In genomic region chr20:62246872-62247652, GRCh38 we compare ENCODE assay signal across 24 cellular contexts. TPM values are rescaled to one million over a fixed set of nuclear protein-coding genes. Genes with fewer than 3 reads are reported as not detected.
DNase-seq lines count a peak whose midpoint lies in the region; ATAC-seq, FAIRE-seq and TF ChIP-seq lines count a peak whose summit lies in the region.
"Had no signal": no experiment of that assay in that cellular context is flagged by ENCODE, and none has a peak within 500 bp of the region (broad histone marks: within the 10 kb centered on the region; RNA-seq: fewer than 3 reads in every experiment).

No MANE protein-coding gene starts in this region.

- intact Hi-C loops in body of pancreas (cut with DNase I) = loop anchor here (10.0 kb wide), 1 partner anchor 48 kb away; no protein-coding TSS in a partner anchor

- peaks cover 5% of the 10 kb centered on the region for H3K36me3 Mint-ChIP-seq in stimulated activated effector memory CD8-positive, alpha-beta T cell treated with anti-CD3 and anti-CD28 coated beads, Interleukin-12 subunit alpha, Interleukin-12 subunit beta, amount 100 ng/mL, for 72 hours
- H3K36me3 Mint-ChIP-seq: activated CD8-positive, alpha-beta memory T cell treated with anti-CD3 and anti-CD28 coated beads, Interleukin-2, amount 10 ng/mL, durations not matched to agents 7 days and 5 days had no signal

- peaks cover 38% of the 10 kb centered on the region for H3K4me1 Mint-ChIP-seq in stimulated activated effector memory CD8-positive, alpha-beta T cell treated with anti-CD3 and anti-CD28 coated beads, Interleukin-12 subunit alpha, Interleukin-12 subunit beta, amount 100 ng/mL, for 72 hours

- WGBS in body of pancreas, 2 donors = 31% methylated on average over 10 to 22 of the region's 22 CpGs
- 58% methylated on average over 22 of the region's 22 CpGs for WGBS in liver
- 74 to 83% methylated on average over 21 to 22 of the region's 22 CpGs for WGBS in GM23248 (ENCODE audit: low coverage in 1 of 2, low lambda C conversion rate in 2 of 2, missing lambda C conversion rate in 2 of 2), 2 experiments

- peak; percentile 79 for FAIRE-seq in HTR-8/SVneo (lab: Jason Lieb, UNC)
- FAIRE-seq: islet of Langerhans had no signal

- H3K79me2 ChIP-seq in GM23248 (ENCODE audit: insufficient read depth) = peaks cover 99% of the 10 kb centered on the region

- DNase-seq in HTR-8/SVneo (ENCODE audit: insufficient read length, low spot score) = no peak
- peak; percentile 67 to 81 (median 78) for DNase-seq in body of pancreas
- DNase-seq in stimulated activated effector memory CD8-positive, alpha-beta T cell treated with anti-CD3 and anti-CD28 coated beads, Interleukin-12 subunit alpha, Interleukin-12 subunit beta, amount 100 ng/mL, for 72 hours (ENCODE audit: low spot score in 2 of 2) = no peak
- no peak for DNase-seq in NOMO-1 treated with dmso at 0.1 percent for 144 hours (lab: John Stamatoyannopoulos, UW; ENCODE audit: unreplicated experiment)
- DNase-seq in GM23248 = no peak
- no peak for DNase-seq in BE2C
- DNase-seq: activated CD8-positive, alpha-beta memory T cell treated with anti-CD3 and anti-CD28 coated beads, Interleukin-2, amount 10 ng/mL, durations not matched to agents 7 days and 5 days; activated gamma-delta T cell; aorta; DMS79 treated with DMSO at 0.1 percent for 48 hours; MG63; NCI-H2081 treated with DMSO at 0.1 percent for 48 hours; NCI-H748 treated with DMSO at 0.1 percent for 48 hours; Peyer's patch; posterior cingulate gyrus; SW 1271 had no signal

- TF ChIP-seq CTCF in body of pancreas (IDR thresholded peaks at IDR 0.05) = no peak
- no peak for TF ChIP-seq CTCF in liver (IDR thresholded peaks at IDR 0.05; ENCODE audit: low read depth, low read length, missing input control)
- no peak for TF ChIP-seq CTCF in BE2C (IDR thresholded peaks at IDR 0.05; ENCODE audit: low read depth, low read length)

- no peak overlapping the region for H3K9ac ChIP-seq in liver (ENCODE audit: low read depth in 1 of 2, low read length in 2 of 2)
- no peak overlapping the region for H3K9ac ChIP-seq in GM23248

- H3K9me3 ChIP-seq in body of pancreas (no peaks in the 10 kb centered on the region), liver (ENCODE audit: control insufficient read depth in 4 of 4, low read length in 3 of 4) (no peaks in the 10 kb centered on the region), GM23248 (ENCODE audit: low read depth) (no peaks in the 10 kb centered on the region), BE2C (no peaks in the 10 kb centered on the region)
- H3K9me3 ChIP-seq: MG63, Peyer's patch had no signal

- in situ Hi-C loops in GM23248 (cut with MboI) = no loop called here

- H3K27ac Mint-ChIP-seq in stimulated activated effector memory CD8-positive, alpha-beta T cell treated with anti-CD3 and anti-CD28 coated beads, Interleukin-12 subunit alpha, Interleukin-12 subunit beta, amount 100 ng/mL, for 72 hours = peak overlapping the region; percentile 43
- H3K27ac Mint-ChIP-seq: activated CD8-positive, alpha-beta memory T cell treated with anti-CD3 and anti-CD28 coated beads, Interleukin-2, amount 10 ng/mL, durations not matched to agents 7 days and 5 days; dendritic cell treated with granulocyte-macrophage colony-stimulating factor and Interleukin-4, amounts not matched to agents 40 ng/mL and 50 ng/mL, for 4 days had no signal

- H3K4me2 ChIP-seq in GM23248 (ENCODE audit: unreplicated experiment) = no peak overlapping the region

- H3K36me3 ChIP-seq in body of pancreas (replicated peaks in 1 of 2; ENCODE audit: insufficient read depth in 1 of 2, low read depth in 2 of 2) (no peaks in the 10 kb centered on the region), liver (ENCODE audit: control insufficient read depth in 4 of 4, insufficient read depth in 3 of 4, low read depth in 1 of 4, low read length in 3 of 4) (peaks cover 0 to 6% (median under 1%) of the 10 kb centered on the region in 4 donors), GM23248 (ENCODE audit: low read depth) (no peaks in the 10 kb centered on the region), BE2C (no peaks in the 10 kb centered on the region)
- H3K36me3 ChIP-seq: Peyer's patch had no signal

- H3F3A ChIP-seq in GM23248 (ENCODE audit: insufficient read depth) = no peaks in the 10 kb centered on the region

- ATAC-seq in body of pancreas = peak; percentile 19
- ATAC-seq in stimulated activated effector memory CD8-positive, alpha-beta T cell treated with anti-CD3 and anti-CD28 coated beads, Interleukin-12 subunit alpha, Interleukin-12 subunit beta, amount 100 ng/mL, for 72 hours = no peak
- no peak for ATAC-seq in HG03135 (IDR thresholded peaks at IDR 0.05; ENCODE audit: unreplicated experiment)
- ATAC-seq: activated CD8-positive, alpha-beta memory T cell treated with anti-CD3 and anti-CD28 coated beads, Interleukin-2, amount 10 ng/mL, durations not matched to agents 7 days and 5 days had no signal

- no peaks in the 10 kb centered on the region for H3K9me2 ChIP-seq in GM23248 (ENCODE audit: insufficient read depth)

- H2AFZ ChIP-seq in GM23248 = no peak overlapping the region

- peak overlapping the region; percentile 84 to 93 (median 90) for H3K27ac ChIP-seq in body of pancreas
- no peak overlapping the region for H3K27ac ChIP-seq in liver (ENCODE audit: low read depth in 1 of 2, low read length in 2 of 2)
- H3K27ac ChIP-seq in GM23248 = no peak overlapping the region
- H3K27ac ChIP-seq: Peyer's patch had no signal

- H3K4me3 Mint-ChIP-seq in stimulated activated effector memory CD8-positive, alpha-beta T cell treated with anti-CD3 and anti-CD28 coated beads, Interleukin-12 subunit alpha, Interleukin-12 subunit beta, amount 100 ng/mL, for 72 hours = no peak overlapping the region
- H3K4me3 Mint-ChIP-seq: activated CD8-positive, alpha-beta memory T cell treated with anti-CD3 and anti-CD28 coated beads, Interleukin-2, amount 10 ng/mL, durations not matched to agents 7 days and 5 days; dendritic cell treated with granulocyte-macrophage colony-stimulating factor and Interleukin-4, amounts not matched to agents 40 ng/mL and 50 ng/mL, for 4 days had no signal

- no peak for TF ChIP-seq POLR2A in body of pancreas (IDR thresholded peaks at IDR 0.05)

- H3K4me3 ChIP-seq in body of pancreas (no peak overlapping the region), liver (ENCODE audit: low read depth in 1 of 3, low read length in 3 of 3) (no peak overlapping the region), GM23248 (no peak overlapping the region), BE2C (ENCODE audit: low read depth, low read length) (no peak overlapping the region)
- H3K4me3 ChIP-seq: MG63, Peyer's patch had no signal

- no peak for TF ChIP-seq RAD21 in liver (IDR thresholded peaks at IDR 0.05)

- H3K9me3 Mint-ChIP-seq in stimulated activated effector memory CD8-positive, alpha-beta T cell treated with anti-CD3 and anti-CD28 coated beads, Interleukin-12 subunit alpha, Interleukin-12 subunit beta, amount 100 ng/mL, for 72 hours = no peaks in the 10 kb centered on the region
- H3K9me3 Mint-ChIP-seq: dendritic cell treated with granulocyte-macrophage colony-stimulating factor and Interleukin-4, amounts not matched to agents 40 ng/mL and 50 ng/mL, for 4 days had no signal

- no peaks in the 10 kb centered on the region; the same call in 1 of the 2 replicates for H4K20me1 ChIP-seq in GM23248 (ENCODE audit: insufficient read depth)

- H3K4me1 ChIP-seq in body of pancreas (peaks cover 78% of the 10 kb centered on the region), liver (ENCODE audit: control insufficient read depth in 4 of 4, insufficient read depth in 4 of 4, low read length in 3 of 4) (peaks cover 8 to 29% (median 21%) of the 10 kb centered on the region in 4 donors), GM23248 (ENCODE audit: insufficient read depth) (no peaks in the 10 kb centered on the region), BE2C (no peaks in the 10 kb centered on the region)

- H3K27me3 ChIP-seq in body of pancreas (no peaks in the 10 kb centered on the region), liver (ENCODE audit: control insufficient read depth in 4 of 4, insufficient read depth in 4 of 4, low read length in 3 of 4) (no peaks in the 10 kb centered on the region), GM23248 (replicated peaks; ENCODE audit: insufficient read depth) (no peaks in the 10 kb centered on the region), BE2C (no peaks in the 10 kb centered on the region)
- H3K27me3 ChIP-seq: MG63, Peyer's patch had no signal

TF ChIP-seq in liver, 16 proteins besides CTCF, POLR2A, EP300 and RAD21 (continues in another document):
- peak; percentile 13 to 23 for TF ChIP-seq RXRA (IDR thresholded peaks at IDR 0.05)
- TF ChIP-seq, protein P1, sequence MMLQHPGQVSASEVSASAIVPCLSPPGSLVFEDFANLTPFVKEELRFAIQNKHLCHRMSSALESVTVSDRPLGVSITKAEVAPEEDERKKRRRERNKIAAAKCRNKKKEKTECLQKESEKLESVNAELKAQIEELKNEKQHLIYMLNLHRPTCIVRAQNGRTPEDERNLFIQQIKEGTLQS (IDR thresholded peaks at IDR 0.05) = no peak

RNA-seq across cellular contexts. Expression of gene OSBPL2, which starts 8.7 kb away (rescaled TPM):
- total RNA-seq in body of pancreas = 10 to 100 TPM; 54.5 to 71.9 TPM
- total RNA-seq in liver = 10 to 100 TPM; 12.7 to 19.7 TPM
- polyA plus RNA-seq in liver = 10 to 100 TPM in 1 of 2 donors, 1 to 10 TPM in 1; 9.9 to 11.9 TPM
- 22.4 and 27.9 TPM in 2 replicates for total RNA-seq in GM23248 (2014; rRNA removed; shearing (Covaris generic))
- polyA plus RNA-seq in GM23248 (2016; fragmentation: Nextera tagmentation; extraction: Ambion mirVana) = 22.2 and 24.8 TPM in 2 replicates
- 22.4 TPM for polyA plus RNA-seq in BE2C (2012; ENCODE audit: insufficient read depth, insufficient read length, low read depth)

RNA-seq across cellular contexts. Expression of gene HRH3, which starts 27.0 kb away (rescaled TPM):
- total RNA-seq in body of pancreas (under 1 TPM in 1 of 2 donors, not detected in 1; 0.33 TPM), liver (not detected)
- polyA plus RNA-seq in liver (not detected), GM23248 (2016; fragmentation: Nextera tagmentation; extraction: Ambion mirVana) (not detected in 2 replicates)
- not detected in 2 replicates for total RNA-seq in GM23248 (2014; rRNA removed; shearing (Covaris generic))
- polyA plus RNA-seq in BE2C (2012; ENCODE audit: insufficient read depth, insufficient read length, low read depth) = 13.0 TPM
- total RNA-seq: activated CD8-positive, alpha-beta memory T cell treated with anti-CD3 and anti-CD28 coated beads, Interleukin-2, amount 10 ng/mL, durations not matched to agents 7 days and 5 days; aorta; H4; HT1080; mucosa of gallbladder had no signal
- polyA plus RNA-seq: aorta, BJ had no signal

RNA-seq across cellular contexts. Expression of gene ADRM1, which starts 55.7 kb away (rescaled TPM):
- total RNA-seq in body of pancreas (100 to 1,000 TPM in 1 of 2 donors, 10 to 100 TPM in 1; 79.9 to 104 TPM), liver (10 to 100 TPM; 45.3 to 70.9 TPM)
- polyA plus RNA-seq in liver (10 to 100 TPM; 83.8 to 91.0 TPM), GM23248 (2016; fragmentation: Nextera tagmentation; extraction: Ambion mirVana) (162 and 175 TPM in 2 replicates)
- total RNA-seq in GM23248 (2014; rRNA removed; shearing (Covaris generic)) = 117 and 138 TPM in 2 replicates
- 467 TPM for polyA plus RNA-seq in BE2C (2012; ENCODE audit: insufficient read depth, insufficient read length, low read depth)

Comparison
In these comparisons a context has a peak if more than half of its experiments do, and no peak if none do; other contexts are left out.
1. DNase-seq: peak in body of pancreas (4 of 4); none in HTR-8/SVneo (single experiment), stimulated activated effector memory CD8-positive, alpha-beta T cell treated with anti-CD3 and anti-CD28 coated beads, Interleukin-12 subunit alpha, Interleukin-12 subunit beta, amount 100 ng/mL, for 72 hours (0 of 2), NOMO-1 treated with dmso at 0.1 percent for 144 hours (single experiment), GM23248 (single experiment) and BE2C (single experiment).
2. H3K27ac ChIP-seq: peak in body of pancreas (4 of 4); none in liver (0 of 2) and GM23248 (single experiment).